Comparison of ENCODE assay signal across 15 cellular contexts in genomic region chr15:39597751-39598185, GRCh38. TPM values are rescaled to one million over a fixed set of nuclear protein-coding genes. Genes with fewer than 3 reads are reported as not detected.
DNase-seq lines count a peak whose midpoint lies in the region; ATAC-seq and TF ChIP-seq lines count a peak whose summit lies in the region.
"Had no signal": no experiment of that assay in that cellular context is flagged by ENCODE, and none has a peak within 500 bp of the region (broad histone marks: within the 10 kb centered on the region; RNA-seq: fewer than 3 reads in every experiment).

No MANE protein-coding gene starts in this region.

- peaks cover 6% of the 10 kb centered on the region for H3K27me3 Mint-ChIP-seq in activated CD4-positive, alpha-beta T cell treated with anti-CD3 and anti-CD28 coated beads for 36 hours
- H3K27me3 Mint-ChIP-seq: activated naive CD8-positive, alpha-beta T cell treated with anti-CD3 and anti-CD28 coated beads, Interleukin-2, amount 50 U/mL, for 24 hours; activated T-helper 17 cell treated with anti-CD3 and anti-CD28 coated beads, Interleukin-2, amount 50 U/mL, for 72 hours had no signal

- no peaks in the 10 kb centered on the region for H3K9me3 ChIP-seq in sigmoid colon

- H3K4me1 ChIP-seq in sigmoid colon = peaks cover 0 to 37% (median 18%) of the 10 kb centered on the region in 4 donors

- ATAC-seq in activated CD4-positive, alpha-beta T cell treated with anti-CD3 and anti-CD28 coated beads for 36 hours = no peak
- ATAC-seq in HG03469 (IDR thresholded peaks at IDR 0.05; ENCODE audit: unreplicated experiment) (no peak), HG03571 (IDR thresholded peaks at IDR 0.05; ENCODE audit: unreplicated experiment) (no peak)
- ATAC-seq: activated naive CD8-positive, alpha-beta T cell treated with anti-CD3 and anti-CD28 coated beads, Interleukin-2, amount 50 U/mL, for 24 hours; activated T-helper 17 cell treated with anti-CD3 and anti-CD28 coated beads, Interleukin-2, amount 50 U/mL, for 72 hours had no signal

- in situ Hi-C loops in astrocyte of the spinal cord (cut with HindIII; ENCODE audit: low sequenced_read_pairs) = no loop called here

- no peaks in the 10 kb centered on the region for H3K27me3 ChIP-seq in sigmoid colon

- H3K4me3 ChIP-seq in astrocyte of the spinal cord (ENCODE audit: low read depth, low read length) (no peak overlapping the region), foreskin fibroblast (ENCODE audit: low read depth in 1 of 2, low read length in 2 of 2) (no peak overlapping the region), sigmoid colon (no peak overlapping the region)

- H3K9me3 Mint-ChIP-seq in activated CD4-positive, alpha-beta T cell treated with anti-CD3 and anti-CD28 coated beads for 36 hours (ENCODE audit: low read depth) = no peaks in the 10 kb centered on the region
- H3K9me3 Mint-ChIP-seq: activated naive CD8-positive, alpha-beta T cell treated with anti-CD3 and anti-CD28 coated beads, Interleukin-2, amount 50 U/mL, for 24 hours; activated T-helper 17 cell treated with anti-CD3 and anti-CD28 coated beads, Interleukin-2, amount 50 U/mL, for 72 hours; T-helper 1 cell treated with Interleukin-12 subunit alpha and Interleukin-12 subunit beta and Interleukin-4 antibody, amounts not matched to agents 30 μg/mL and 1 μg/mL, for 36 hours had no signal

- TF ChIP-seq EP300 in sigmoid colon (IDR thresholded peaks at IDR 0.05) = no peak

- intact Hi-C loops in sigmoid colon (cut with DNase I) = no loop called here
- intact Hi-C loops in activated CD4-positive, alpha-beta T cell treated with anti-CD3 and anti-CD28 coated beads for 36 hours (cut with DNase I, micrococcal nuclease) = no loop called here

- no peak overlapping the region for H3K27ac Mint-ChIP-seq in activated CD4-positive, alpha-beta T cell treated with anti-CD3 and anti-CD28 coated beads for 36 hours
- H3K27ac Mint-ChIP-seq: activated naive CD8-positive, alpha-beta T cell treated with anti-CD3 and anti-CD28 coated beads, Interleukin-2, amount 50 U/mL, for 24 hours; activated T-helper 17 cell treated with anti-CD3 and anti-CD28 coated beads, Interleukin-2, amount 50 U/mL, for 72 hours; CD4-positive, CD25-positive, alpha-beta regulatory T cell; T-helper 1 cell treated with Interleukin-12 subunit alpha and Interleukin-12 subunit beta and Interleukin-4 antibody, amounts not matched to agents 30 μg/mL and 1 μg/mL, for 36 hours had no signal

- CTCF ChIA-PET in activated CD4-positive, alpha-beta T cell treated with anti-CD3 and anti-CD28 coated beads for 36 hours (lab: Charles Lee) = interaction anchor here (1.4 kb wide), 1 partner anchor 17 kb away, joined by 4 read pairs; the partner anchor contains the start of gene THBS1

- peaks cover 17 to 42% (median 29%) of the 10 kb centered on the region in 4 donors for H3K36me3 ChIP-seq in sigmoid colon

- POLR2A ChIA-PET in activated CD4-positive, alpha-beta T cell treated with anti-CD3 and anti-CD28 coated beads for 36 hours (lab: Charles Lee) = no interaction called here

- TF ChIP-seq CTCF in astrocyte of the spinal cord (IDR thresholded peaks at IDR 0.05; ENCODE audit: low read depth, low read length) (no peak), foreskin fibroblast (IDR thresholded peaks at IDR 0.05; ENCODE audit: low read depth, low read length) (no peak), sigmoid colon (IDR thresholded peaks at IDR 0.05) (no peak)

- H3K4me3 Mint-ChIP-seq in activated CD4-positive, alpha-beta T cell treated with anti-CD3 and anti-CD28 coated beads for 36 hours = no peak overlapping the region
- H3K4me3 Mint-ChIP-seq: activated naive CD8-positive, alpha-beta T cell treated with anti-CD3 and anti-CD28 coated beads, Interleukin-2, amount 50 U/mL, for 24 hours; activated T-helper 17 cell treated with anti-CD3 and anti-CD28 coated beads, Interleukin-2, amount 50 U/mL, for 72 hours; CD4-positive, CD25-positive, alpha-beta regulatory T cell; T-helper 1 cell treated with Interleukin-12 subunit alpha and Interleukin-12 subunit beta and Interleukin-4 antibody, amounts not matched to agents 30 μg/mL and 1 μg/mL, for 36 hours had no signal

- H3K27ac ChIP-seq in sigmoid colon = peak overlapping the region; percentile 37 to 55 (median 45)
- H3K27ac ChIP-seq: RWPE1 had no signal

- DNase-seq in ELR (ENCODE audit: low read depth) (peak; percentile 51), astrocyte of the spinal cord (ENCODE audit: low read depth, low spot score) (peak; percentile 62), foreskin fibroblast (peak; percentile 54 to 65), sigmoid colon (no peak)
- DNase-seq in activated CD4-positive, alpha-beta T cell treated with anti-CD3 and anti-CD28 coated beads for 36 hours = no peak
- DNase-seq: activated CD4-positive, CD25-positive, alpha-beta regulatory T cell; activated naive CD8-positive, alpha-beta T cell treated with anti-CD3 and anti-CD28 coated beads, Interleukin-2, amount 50 U/mL, for 24 hours; CD4-positive, CD25-positive, alpha-beta regulatory T cell; erythroblast; hypothalamus had no signal

- H3K36me3 Mint-ChIP-seq in activated CD4-positive, alpha-beta T cell treated with anti-CD3 and anti-CD28 coated beads for 36 hours (ENCODE audit: low read depth) = no peaks in the 10 kb centered on the region
- H3K36me3 Mint-ChIP-seq: CD4-positive, CD25-positive, alpha-beta regulatory T cell had no signal

- 35 to 75% methylated on average over 6 of the region's 6 CpGs for WGBS in sigmoid colon, 2 donors

- no peak for TF ChIP-seq POLR2A in sigmoid colon (IDR thresholded peaks at IDR 0.05)

- peaks cover 3% of the 10 kb centered on the region for H3K4me1 Mint-ChIP-seq in activated CD4-positive, alpha-beta T cell treated with anti-CD3 and anti-CD28 coated beads for 36 hours

RNA-seq across cellular contexts. Expression of gene THBS1, which starts 16.9 kb away (rescaled TPM):
- 1,000 to 10,000 TPM in 1 of 4 donors, 100 to 1,000 TPM in 3; 172 to 3,974 (median 496) TPM for total RNA-seq in sigmoid colon
- 10 to 100 TPM; 13.2 to 95.5 (median 16.8) TPM for polyA plus RNA-seq in sigmoid colon
- under 1 TPM; 0.23 to 0.57 TPM for total RNA-seq in activated CD4-positive, alpha-beta T cell treated with anti-CD3 and anti-CD28 coated beads for 36 hours

Comparison
In these comparisons a context has a peak if more than half of its experiments do, and no peak if none do; other contexts are left out.
1. DNase-seq: peak in ELR (single experiment), astrocyte of the spinal cord (single experiment) and foreskin fibroblast (2 of 2); none in sigmoid colon (single experiment) and activated CD4-positive, alpha-beta T cell treated with anti-CD3 and anti-CD28 coated beads for 36 hours (single experiment).
2. RNA of gene THBS1, which starts 16.9 kb away (total RNA-seq): 172 to 3,974 TPM in sigmoid colon; 0.23 to 0.57 TPM in activated CD4-positive, alpha-beta T cell treated with anti-CD3 and anti-CD28 coated beads for 36 hours; every median in the first group is over 100 times any median in the second.